8 cellular contexts compared by ENCODE assay signal in the genomic region with DNA sequence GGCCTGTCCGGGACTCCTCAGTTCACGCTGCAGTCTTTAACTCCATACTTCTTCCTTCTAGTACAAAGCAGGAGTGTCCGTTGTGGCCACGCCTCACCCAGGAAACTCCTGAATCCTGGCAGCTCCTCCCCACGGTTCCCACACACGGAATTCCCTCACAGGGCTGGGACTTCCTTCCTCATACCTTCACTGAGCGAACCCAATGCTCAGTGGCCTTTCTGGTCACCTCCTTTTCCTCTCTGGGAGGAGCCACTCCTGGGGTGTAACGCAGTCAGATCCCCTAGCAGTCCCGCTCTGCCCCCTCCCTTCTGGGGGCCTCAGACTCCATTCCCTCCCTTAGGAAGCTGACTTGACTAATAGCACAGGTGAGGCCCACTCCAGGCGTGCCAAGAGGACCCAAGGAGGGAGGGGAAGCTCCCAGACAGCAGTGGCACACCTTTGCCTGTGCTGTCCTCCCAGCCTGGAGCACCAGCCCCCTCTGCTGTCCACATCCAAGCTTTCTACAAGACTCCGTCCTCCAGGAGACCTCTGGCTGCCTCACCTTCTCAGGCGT. TPM values are rescaled to one million over a fixed set of nuclear protein-coding genes. Genes with fewer than 3 reads are reported as not detected.
DNase-seq lines count a peak whose midpoint lies in the region; TF ChIP-seq lines count a peak whose summit lies in the region.
"Had no signal": no experiment of that assay in that cellular context is flagged by ENCODE, and none has a peak within 500 bp of the region (broad histone marks: within the 10 kb centered on the region; RNA-seq: fewer than 3 reads in every experiment).

A gene (minus strand): TSS at position 75 of the 553 bp plus-strand sequence. CDS start 2,726 bp downstream, outside the sequence.

- H3F3A ChIP-seq in OCI-LY1 (ENCODE audit: insufficient read depth, low read length) = no peaks in the 10 kb centered on the region

- no peak within 1 kb of the TSS for H3K27ac Mint-ChIP-seq in immature natural killer cell

- H3K79me1 ChIP-seq in trophoblast cell (ENCODE audit: low read length) = no peaks in the 10 kb centered on the region

- no peak within 1 kb of the TSS for H3K4ac ChIP-seq in trophoblast cell (ENCODE audit: low read depth, low read length)

- intact Hi-C loops in esophagus squamous epithelium (cut with DNase I) = no loop called here

- H2BK5ac ChIP-seq in trophoblast cell (ENCODE audit: low read depth, low read length, poor library complexity) = no peak within 1 kb of the TSS

- H3K27ac ChIP-seq in OCI-LY1 (ENCODE audit: low read depth, low read length, poor library complexity, severe bottlenecking) (no peak within 1 kb of the TSS), esophagus squamous epithelium (peak within 1 kb of the TSS in 3 of 4 donors; percentile 29 to 72 (median 64)), trophoblast cell (ENCODE audit: low read depth, low read length) (no peak within 1 kb of the TSS)

- no peak within 1 kb of the TSS for H2BK120ac ChIP-seq in trophoblast cell (ENCODE audit: insufficient read depth, low read length, poor library complexity)

- H4K20me1 ChIP-seq in OCI-LY1 (ENCODE audit: insufficient read depth, low read length) = no peaks in the 10 kb centered on the region

- peaks cover 4 to 16% (median 13%) of the 10 kb centered on the region in 3 donors for H3K27me3 Mint-ChIP-seq in immature natural killer cell (ENCODE audit: low read depth in 3 of 3)

- H3K4me3 ChIP-seq in OCI-LY1 (ENCODE audit: low read depth, low read length, poor library complexity, severe bottlenecking) (no peak within 1 kb of the TSS), esophagus squamous epithelium (peak within 1 kb of the TSS in 2 of 4 donors; percentile 28 to 56), trophoblast cell (ENCODE audit: low read depth, low read length) (no peak within 1 kb of the TSS)

- no peak within 1 kb of the TSS for H3K18ac ChIP-seq in trophoblast cell (ENCODE audit: low read length)

- in situ Hi-C loops in GM13977 (cut with MboI; ENCODE audit: low pct_unique_long_range_greater_than_20kb, low sequenced_read_pairs, unreplicated experiment) = no loop called here

- H3K4me1 ChIP-seq in OCI-LY1 (ENCODE audit: insufficient read depth, low read length, severe bottlenecking) = no peaks in the 10 kb centered on the region
- H3K4me1 ChIP-seq in esophagus squamous epithelium = peaks cover 0 to 12% (median 0%) of the 10 kb centered on the region in 3 donors
- H3K4me1 ChIP-seq in trophoblast cell (ENCODE audit: control insufficient read depth in 1 of 2, insufficient read depth in 2 of 2, low read length in 2 of 2) = no peaks in the 10 kb centered on the region

- H3K27me3 ChIP-seq in OCI-LY1 (ENCODE audit: insufficient read depth, low read length) (peaks cover 4% of the 10 kb centered on the region; the same call in 1 of the 2 replicates), esophagus squamous epithelium (no peaks in the 10 kb centered on the region), trophoblast cell (ENCODE audit: insufficient read depth, low read length) (no peaks in the 10 kb centered on the region)

- no peaks in the 10 kb centered on the region for H3K9me3 Mint-ChIP-seq in immature natural killer cell

- H2BK12ac ChIP-seq in trophoblast cell (ENCODE audit: low read length) = no peak within 1 kb of the TSS

- TF ChIP-seq POLR2A in esophagus squamous epithelium (IDR thresholded peaks at IDR 0.05) = no peak

- no peaks in the 10 kb centered on the region for H3K9me2 ChIP-seq in OCI-LY1 (ENCODE audit: low read depth, low read length)

- no peak within 1 kb of the TSS for H3K23ac ChIP-seq in trophoblast cell (ENCODE audit: low read length)

- H3K79me2 ChIP-seq in OCI-LY1 (ENCODE audit: insufficient read depth, low read length) (no peaks in the 10 kb centered on the region), trophoblast cell (ENCODE audit: control insufficient read depth, insufficient read depth, low read length, poor library complexity) (no peaks in the 10 kb centered on the region)

- 29 to 31% methylated on average over 9 to 10 of the region's 12 CpGs for WGBS in esophagus squamous epithelium, 2 donors
- no CpG with 5 or more reads among the region's 12 CpGs for WGBS in trophoblast cell (ENCODE audit: extremely low coverage, insufficient coverage, insufficient read length)

- H3K9ac ChIP-seq in OCI-LY1 (ENCODE audit: low read length) (no peak within 1 kb of the TSS), trophoblast cell (ENCODE audit: low read length) (no peak within 1 kb of the TSS)

- no peak within 1 kb of the TSS for H3K4me3 Mint-ChIP-seq in immature natural killer cell

- H4K12ac ChIP-seq in trophoblast cell (ENCODE audit: low read depth, low read length) = no peak within 1 kb of the TSS

- H3K36me3 Mint-ChIP-seq in immature natural killer cell = no peaks in the 10 kb centered on the region

- H4K8ac ChIP-seq in trophoblast cell (ENCODE audit: low read depth, low read length) = peak within 1 kb of the TSS; percentile 26

- H3K4me1 Mint-ChIP-seq in immature natural killer cell = no peaks in the 10 kb centered on the region

- peaks cover 3% of the 10 kb centered on the region; the same call in 1 of the 2 replicates for H3K9me3 ChIP-seq in OCI-LY1 (ENCODE audit: low read length)
- H3K9me3 ChIP-seq in esophagus squamous epithelium = no peaks in the 10 kb centered on the region
- no peaks in the 10 kb centered on the region for H3K9me3 ChIP-seq in trophoblast cell (ENCODE audit: insufficient read depth, low read depth, low read length)

- peak within 1 kb of the TSS; percentile 13 for H4K91ac ChIP-seq in trophoblast cell (ENCODE audit: low read depth, low read length)

- DNase-seq in GM13977 (ENCODE audit: low spot score) (no peak), esophagus squamous epithelium (lab: John Stamatoyannopoulos, UW) (no peak), trophoblast cell (peak; percentile 33 to 41), immature natural killer cell (no peak), foreskin melanocyte (no peak)
- no peak for DNase-seq in effector CD4-positive, alpha-beta T cell
- DNase-seq: kidney glomerular epithelial cell had no signal

- no peak within 1 kb of the TSS for H3K14ac ChIP-seq in trophoblast cell (ENCODE audit: low read length)

- peak; percentile 11 for TF ChIP-seq CTCF in GM13977 (IDR thresholded peaks at IDR 0.05; ENCODE audit: extremely low read depth, insufficient read depth, missing control alignments)
- TF ChIP-seq CTCF in OCI-LY1 (IDR thresholded peaks at IDR 0.05; ENCODE audit: low read length) = peak; percentile 18; the same call in 1 of the 2 replicates
- TF ChIP-seq CTCF in esophagus squamous epithelium (IDR thresholded peaks at IDR 0.05) = peak in 5 of 6 experiments; percentile 24 to 59 (median 48)

- no peak within 1 kb of the TSS for H2AK5ac ChIP-seq in trophoblast cell (ENCODE audit: low read length)

- no peaks in the 10 kb centered on the region for H3K36me3 ChIP-seq in OCI-LY1 (ENCODE audit: insufficient read depth, low read length)
- peaks cover 0 to 2% (median 0%) of the 10 kb centered on the region in 3 donors for H3K36me3 ChIP-seq in esophagus squamous epithelium
- no peaks in the 10 kb centered on the region for H3K36me3 ChIP-seq in trophoblast cell (ENCODE audit: control insufficient read depth in 1 of 2, insufficient read depth in 2 of 2, low read length in 2 of 2)

- H3K4me2 ChIP-seq in OCI-LY1 (ENCODE audit: low read length) (no peak within 1 kb of the TSS), trophoblast cell (ENCODE audit: low read length) (no peak within 1 kb of the TSS)

- H2AFZ ChIP-seq in OCI-LY1 (ENCODE audit: low read length) (no peak within 1 kb of the TSS), trophoblast cell (ENCODE audit: insufficient read depth, low read length, poor library complexity) (peak within 1 kb of the TSS; percentile 5)

RNA-seq across cellular contexts. Expression of the gene that starts here (rescaled TPM):
- 10 to 100 TPM in 1 of 4 donors, 1 to 10 TPM in 2, under 1 TPM in 1; 0.57 to 10.9 (median 6.5) TPM for total RNA-seq in esophagus squamous epithelium
- polyA plus RNA-seq in trophoblast cell (2013) = 5.0 and 5.1 TPM in 2 replicates
- not detected for polyA plus RNA-seq in immature natural killer cell

Comparison
In these comparisons a context has a peak if more than half of its experiments do, and no peak if none do; other contexts are left out.
1. DNase-seq: peak in trophoblast cell (2 of 2); none in GM13977 (single experiment), esophagus squamous epithelium (single experiment), immature natural killer cell (0 of 3), foreskin melanocyte (single experiment) and effector CD4-positive, alpha-beta T cell (single experiment).
2. H3K27ac ChIP-seq: peak in esophagus squamous epithelium (3 of 4); none in OCI-LY1 (single experiment) and trophoblast cell (single experiment).
3. Peak in every context shown above with its lines, with median percentiles within 50 percentile points of each other: CTCF ChIP-seq.